9 cellular contexts compared by ENCODE assay signal in the genomic region with DNA sequence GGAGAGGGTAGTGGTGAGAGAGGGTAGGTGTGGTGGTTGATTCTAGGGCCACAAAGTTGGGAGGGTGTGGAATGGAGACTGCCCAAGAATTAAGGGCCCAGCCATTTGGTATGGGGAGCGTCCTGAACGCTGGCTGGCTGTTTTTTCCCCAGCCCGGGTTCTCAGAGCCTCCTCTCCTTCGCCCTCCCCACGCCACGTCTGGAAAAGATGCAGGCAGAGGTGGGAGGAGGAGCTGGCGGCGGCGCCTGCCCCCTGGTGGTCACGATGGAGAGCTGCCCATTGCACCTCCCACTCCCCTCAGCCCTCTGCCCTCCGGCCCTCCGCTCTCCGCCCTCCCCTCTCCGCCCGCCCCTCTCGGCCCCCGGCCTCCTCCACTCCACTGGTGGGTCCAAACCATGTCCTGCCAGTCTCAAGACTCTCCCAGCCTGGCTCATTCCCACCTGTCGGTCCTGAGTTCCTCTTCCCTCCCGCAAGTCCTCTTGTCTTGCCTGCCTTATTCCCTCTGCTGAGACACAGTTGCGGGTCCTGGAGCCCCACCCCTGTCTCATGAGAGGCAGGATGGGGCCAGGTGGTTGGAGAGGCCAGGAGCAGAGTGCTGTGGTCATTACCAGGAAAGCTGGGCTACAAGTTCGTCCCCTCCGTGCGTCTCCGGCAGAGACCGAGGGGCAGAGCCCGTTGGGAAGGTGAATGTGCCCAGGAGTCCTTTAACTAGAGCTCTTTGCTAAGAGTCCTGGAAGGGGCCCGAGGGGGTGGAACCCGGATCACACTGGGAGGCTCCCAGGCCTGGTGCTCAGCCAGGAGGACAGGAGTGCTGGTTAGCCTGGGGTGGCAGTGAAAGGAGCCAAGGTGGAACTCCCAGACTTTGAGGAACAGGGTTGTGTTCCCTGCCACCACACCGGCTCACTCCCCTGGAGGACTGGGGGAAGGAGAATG. TPM values are rescaled to one million over a fixed set of nuclear protein-coding genes. Genes with fewer than 3 reads are reported as not detected.
DNase-seq lines count a peak whose midpoint lies in the region; ATAC-seq, FAIRE-seq and TF ChIP-seq lines count a peak whose summit lies in the region.
"Had no signal": no experiment of that assay in that cellular context is flagged by ENCODE, and none has a peak within 500 bp of the region (broad histone marks: within the 10 kb centered on the region; RNA-seq: fewer than 3 reads in every experiment).

No MANE protein-coding gene starts in this region.

- peak overlapping the region; percentile 0 for H3K4me3 ChIP-seq in NT2/D1 (ENCODE audit: insufficient read length, low read depth)
- H3K4me3 ChIP-seq in epithelial cell of proximal tubule (ENCODE audit: low read depth, low read length), result peak overlapping the region; percentile 51

- peak overlapping the region; percentile 62 for H3K9ac ChIP-seq in NT2/D1 (ENCODE audit: insufficient read length, low read depth)

- peaks cover 31% of the 10 kb centered on the region for H3K4me1 ChIP-seq in NT2/D1 (ENCODE audit: insufficient read depth, insufficient read length)

- DNase-seq in D721Med (ENCODE audit: insufficient read length, low spot score) (peak; percentile 99), HT-29 (ENCODE audit: low spot score) (peak; percentile 70), NT2/D1 (ENCODE audit: low read depth, low spot score) (peak; percentile 75), activated T-cell treated with anti-CD3 and anti-CD28 coated beads for 24 hours (ENCODE audit: low read depth) (peak; percentile 33), epithelial cell of proximal tubule (ENCODE audit: low read depth) (no peak), mucosa of gallbladder (ENCODE audit: low spot score) (peak; percentile 61)
- peak; percentile 32 to 53 for DNase-seq in stimulated activated CD8-positive, alpha-beta memory T cell treated with anti-CD3 and anti-CD28 coated beads, Interleukin-2, amount 100 ng/mL, for 48 hours (ENCODE audit: low read depth in 2 of 2)

- no peak for FAIRE-seq in D721Med (lab: Jason Lieb, UNC)

- H3K27me3 ChIP-seq in NT2/D1 (ENCODE audit: insufficient read depth, insufficient read length), result no peaks in the 10 kb centered on the region

- no peaks in the 10 kb centered on the region for H3K9me3 ChIP-seq in NT2/D1 (ENCODE audit: insufficient read depth, low read length)

- H3K36me3 ChIP-seq in NT2/D1 (ENCODE audit: insufficient read depth, insufficient read length, low read length), result peaks cover 49% of the 10 kb centered on the region

- peak; percentile 83 for TF ChIP-seq CTCF in D721Med (IDR thresholded peaks at IDR 0.05; ENCODE audit: insufficient read depth, missing control alignments)
- TF ChIP-seq CTCF in epithelial cell of proximal tubule (conservative IDR thresholded peaks at IDR 0.05; ENCODE audit: low read depth, low read length), result peak; percentile 79

- ATAC-seq in GM18870 (IDR thresholded peaks at IDR 0.05; ENCODE audit: unreplicated experiment), result no peak

RNA-seq across cellular contexts. Expression of a gene that starts 22.6 kb away (rescaled TPM):
- 0.15 TPM in 1 of 2 replicates, not detected in the other for total RNA-seq in HT-29 (2014; rRNA removed; shearing (Covaris generic))
- 12.3 and 15.6 TPM in 2 replicates for total RNA-seq in epithelial cell of proximal tubule
- total RNA-seq in mucosa of gallbladder, result 5.3 TPM

RNA-seq across cellular contexts. Expression of a gene that starts 36.9 kb away (rescaled TPM):
- 10.7 and 15.6 TPM in 2 replicates for total RNA-seq in HT-29 (2014; rRNA removed; shearing (Covaris generic))
- total RNA-seq in epithelial cell of proximal tubule (0.12 TPM in 1 of 2 replicates, not detected in the other), mucosa of gallbladder (not detected)
- total RNA-seq: activated CD8-positive, alpha-beta memory T cell treated with anti-CD3 and anti-CD28 coated beads for 36 hours had no signal

RNA-seq across cellular contexts. Expression of a gene that starts 56.3 kb away (rescaled TPM):
- total RNA-seq in HT-29 (2014; rRNA removed; shearing (Covaris generic)), result 28.7 and 32.8 TPM in 2 replicates
- total RNA-seq in epithelial cell of proximal tubule, result 5.7 and 16.2 TPM in 2 replicates
- total RNA-seq in mucosa of gallbladder, result 76.3 TPM

Comparison
In these comparisons a context has a peak if more than half of its experiments do, and no peak if none do; other contexts are left out.
1. RNA of a gene that starts 36.9 kb away (total RNA-seq): 10.7 to 15.6 TPM in HT-29; 0.12 TPM in epithelial cell of proximal tubule and not detected in mucosa of gallbladder (single experiment); every median in the first group is over 10 times any median in the second.